Comparison of ENCODE assay signal across 28 cellular contexts in the genomic region with DNA sequence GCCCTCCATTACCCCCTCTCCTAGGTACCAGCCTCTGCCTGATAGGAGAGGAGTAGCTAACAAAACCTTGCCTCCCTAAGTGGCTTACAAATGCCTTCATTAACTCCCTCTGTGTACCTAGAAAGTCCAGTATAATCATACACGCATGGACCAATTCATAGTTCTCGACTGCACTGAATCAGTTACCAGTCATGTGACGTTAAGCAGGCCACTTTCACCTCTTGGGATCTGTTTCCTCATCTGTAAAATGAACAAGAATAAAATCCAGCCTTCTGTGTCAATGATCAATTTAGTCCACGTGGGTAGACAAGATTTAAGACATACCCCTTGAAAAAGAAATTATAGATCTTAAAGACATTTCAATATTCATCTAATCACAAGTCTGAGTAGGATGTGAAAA.
"Had no signal": no experiment of that assay in that cellular context is flagged by ENCODE, and none has a peak within 500 bp of the region (broad histone marks: within the 10 kb centered on the region; RNA-seq: fewer than 3 reads in every experiment).

No MANE protein-coding gene starts in this region.

- H3K9me3 ChIP-seq: pancreas, prostate gland, right atrium auricular region, right lobe of liver, sigmoid colon, suprapubic skin, testis, tibial artery, transverse colon, upper lobe of right lung, uterus had no signal

- H3K9me3 Mint-ChIP-seq: naive thymus-derived CD4-positive, alpha-beta T cell; natural killer cell; nephron; neural progenitor cell; stimulated activated effector memory CD8-positive, alpha-beta T cell treated with anti-CD3 and anti-CD28 coated beads, Interleukin-12 subunit alpha, Interleukin-12 subunit beta, amount 100 ng/mL, for 72 hours; stimulated activated naive B cell treated with anti-CD40 and anti-IgM and Interleukin-4, amounts not matched to agents 10 μg/mL and 1 μg/mL and 100 μg/mL, for 72 hours; stimulated activated naive CD8-positive, alpha-beta T cell treated with anti-CD3 and anti-CD28 coated beads, Interleukin-15, amount 100 ng/mL, for 72 hours; type B pancreatic cell had no signal

- H3K27me3 Mint-ChIP-seq: stimulated activated naive CD8-positive, alpha-beta T cell treated with anti-CD3 and anti-CD28 coated beads, Interleukin-15, amount 100 ng/mL, for 72 hours had no signal

- H3K27me3 ChIP-seq: pancreas, right atrium auricular region, right lobe of liver, sigmoid colon, suprapubic skin, testis, tibial artery, transverse colon, upper lobe of right lung, uterus had no signal

- H3K27ac ChIP-seq: neural progenitor cell, pancreas, prostate gland, right atrium auricular region, right lobe of liver, sigmoid colon, suprapubic skin, testis, tibial artery, transverse colon, upper lobe of right lung, uterus had no signal

- H3K4me1 Mint-ChIP-seq: natural killer cell, nephron, neural progenitor cell had no signal

- H3K36me3 Mint-ChIP-seq: naive thymus-derived CD4-positive, alpha-beta T cell; natural killer cell; neural progenitor cell; stimulated activated effector memory CD8-positive, alpha-beta T cell treated with anti-CD3 and anti-CD28 coated beads, Interleukin-12 subunit alpha, Interleukin-12 subunit beta, amount 100 ng/mL, for 72 hours; stimulated activated naive B cell treated with anti-CD40 and anti-IgM and Interleukin-4, amounts not matched to agents 10 μg/mL and 1 μg/mL and 100 μg/mL, for 72 hours; type B pancreatic cell had no signal

- DNase-seq: naive thymus-derived CD4-positive, alpha-beta T cell; natural killer cell; occipital lobe; pancreas; retina; right lobe of liver; sigmoid colon; small intestine; stimulated activated CD4-positive, alpha-beta T cell treated with anti-CD3 and anti-CD28 coated beads, Interleukin-15, amount 100 ng/mL, for 24 hours; stimulated activated CD4-positive, alpha-beta T cell treated with anti-CD3 and anti-CD28 coated beads, Interleukin-2, amount 100 ng/mL, for 24 hours; stimulated activated CD4-positive, alpha-beta T cell treated with anti-CD3 and anti-CD28 coated beads, Interleukin-2, amount 100 ng/mL, for 48 hours; stimulated activated CD4-positive, alpha-beta T cell treated with anti-CD3 and anti-CD28 coated beads, Interleukin-4, amount 100 ng/mL, for 24 hours; stimulated activated naive B cell treated with anti-CD40 and anti-IgM and Interleukin-4, amounts not matched to agents 10 μg/mL and 1 μg/mL and 100 μg/mL, for 72 hours; stimulated activated naive CD8-positive, alpha-beta T cell treated with anti-CD3 and anti-CD28 coated beads, Interleukin-15, amount 100 ng/mL, for 72 hours; stimulated activated naive CD8-positive, alpha-beta T cell treated with anti-CD3 and anti-CD28 coated beads, Interleukin-15, Interleukin-2, amounts not matched to agents 100 U/mL and 50 U/mL, for 24 hours; substantia nigra; testis; tibial artery; transverse colon; upper lobe of right lung; uterus had no signal

- ATAC-seq: naive thymus-derived CD4-positive, alpha-beta T cell; natural killer cell; pancreas; right lobe of liver; stimulated activated effector memory CD8-positive, alpha-beta T cell treated with anti-CD3 and anti-CD28 coated beads, Interleukin-12 subunit alpha, Interleukin-12 subunit beta, amount 100 ng/mL, for 72 hours; stimulated activated naive B cell treated with anti-CD40 and anti-IgM and Interleukin-4, amounts not matched to agents 10 μg/mL and 1 μg/mL and 100 μg/mL, for 72 hours; stimulated activated naive CD8-positive, alpha-beta T cell treated with anti-CD3 and anti-CD28 coated beads, Interleukin-15, amount 100 ng/mL, for 72 hours; stimulated activated naive CD8-positive, alpha-beta T cell treated with anti-CD3 and anti-CD28 coated beads, Interleukin-15, Interleukin-2, amounts not matched to agents 100 U/mL and 50 U/mL, for 24 hours; upper lobe of right lung had no signal

- H3K4me3 Mint-ChIP-seq: naive thymus-derived CD4-positive, alpha-beta T cell; natural killer cell; nephron; neural progenitor cell; stimulated activated effector memory CD8-positive, alpha-beta T cell treated with anti-CD3 and anti-CD28 coated beads, Interleukin-12 subunit alpha, Interleukin-12 subunit beta, amount 100 ng/mL, for 72 hours; stimulated activated naive B cell treated with anti-CD40 and anti-IgM and Interleukin-4, amounts not matched to agents 10 μg/mL and 1 μg/mL and 100 μg/mL, for 72 hours; stimulated activated naive CD8-positive, alpha-beta T cell treated with anti-CD3 and anti-CD28 coated beads, Interleukin-15, amount 100 ng/mL, for 72 hours; type B pancreatic cell had no signal

- H3K4me1 ChIP-seq: neural progenitor cell, prostate gland, sigmoid colon, testis, tibial artery, upper lobe of right lung, uterus had no signal

- H3K9ac ChIP-seq: neural progenitor cell had no signal

- H3K36me3 ChIP-seq: neural progenitor cell, pancreas, prostate gland, right atrium auricular region, right lobe of liver, sigmoid colon, suprapubic skin, tibial artery, transverse colon, upper lobe of right lung, uterus had no signal

- FAIRE-seq: pancreas, small intestine had no signal

- H3K4me3 ChIP-seq: neural progenitor cell, pancreas, prostate gland, right atrium auricular region, right lobe of liver, sigmoid colon, suprapubic skin, testis, tibial artery, transverse colon, upper lobe of right lung, uterus had no signal

- H3K4me2 ChIP-seq: neural progenitor cell had no signal

- H3K27ac Mint-ChIP-seq: naive thymus-derived CD4-positive, alpha-beta T cell; natural killer cell; nephron; neural progenitor cell; stimulated activated effector memory CD8-positive, alpha-beta T cell treated with anti-CD3 and anti-CD28 coated beads, Interleukin-12 subunit alpha, Interleukin-12 subunit beta, amount 100 ng/mL, for 72 hours; stimulated activated naive B cell treated with anti-CD40 and anti-IgM and Interleukin-4, amounts not matched to agents 10 μg/mL and 1 μg/mL and 100 μg/mL, for 72 hours; type B pancreatic cell had no signal

- H2AFZ ChIP-seq: neural progenitor cell had no signal
